20 cellular contexts compared by ENCODE assay signal in genomic region chr22:49713003-49713402, GRCh38.
"Had no signal": no experiment of that assay in that cellular context is flagged by ENCODE, and none has a peak within 500 bp of the region (broad histone marks: within the 10 kb centered on the region; RNA-seq: fewer than 3 reads in every experiment).

No MANE protein-coding gene starts in this region.

- H3K36me3 ChIP-seq: lower lobe of right lung, neutrophil, suprapubic skin, transverse colon, upper lobe of right lung, uterus had no signal

- H3K27me3 ChIP-seq: uterus had no signal

- DNase-seq: cortex of kidney; effector memory CD8-positive, alpha-beta T cell; erythroblast; hypothalamus; immature natural killer cell; left ventricle myocardium superior; lower lobe of right lung; naive thymus-derived CD8-positive, alpha-beta T cell; nephron progenitor cell; psoas muscle; right cardiac atrium; stimulated activated CD4-positive, alpha-beta T cell treated with anti-CD3 and anti-CD28 coated beads, Interleukin-15, amount 100 ng/mL, for 24 hours; stimulated activated CD4-positive, alpha-beta T cell treated with anti-CD3 and anti-CD28 coated beads, Interleukin-2, amount 100 ng/mL, for 48 hours; stimulated activated naive B cell treated with anti-CD40 and anti-IgM and Interleukin-4, amounts not matched to agents 10 μg/mL and 1 μg/mL and 100 μg/mL, for 72 hours; transverse colon; uterus had no signal

- H3K4me3 ChIP-seq: lower lobe of right lung, psoas muscle, skin epidermis, suprapubic skin, transverse colon, upper lobe of right lung, uterus had no signal

- H3K27ac ChIP-seq: lower lobe of right lung, neutrophil, psoas muscle, skin epidermis, suprapubic skin, transverse colon, upper lobe of right lung, uterus had no signal

- H3K9me3 ChIP-seq: neutrophil, psoas muscle, transverse colon, upper lobe of right lung, uterus had no signal

- H3K4me1 ChIP-seq: lower lobe of right lung, psoas muscle, suprapubic skin, transverse colon, upper lobe of right lung, uterus had no signal
